ENCODE assay signal across 9 cellular contexts in genomic region chr4:87108142-87108546, GRCh38.
A peak's percentile ranks its signal among the peaks of the same experiment; 100 is the strongest.
DNase-seq lines count a peak whose midpoint lies in the region; ATAC-seq and TF ChIP-seq lines count a peak whose summit lies in the region.
"Had no signal": no experiment of that assay in that cellular context is flagged by ENCODE, and none has a peak within 500 bp of the region (broad histone marks: within the 10 kb centered on the region; RNA-seq: fewer than 3 reads in every experiment).

No MANE protein-coding gene starts in this region.

- H3K4me1 ChIP-seq in upper lobe of right lung: peaks cover 24% of the 10 kb centered on the region

- no peaks in the 10 kb centered on the region for H3K9me3 Mint-ChIP-seq in activated naive CD8-positive, alpha-beta T cell treated with anti-CD3 and anti-CD28 coated beads, Interleukin-2, amount 50 U/mL, for 24 hours
- no peaks in the 10 kb centered on the region for H3K9me3 Mint-ChIP-seq in activated naive CD8-positive, alpha-beta T cell treated with anti-CD3 and anti-CD28 coated beads for 36 hours
- H3K9me3 Mint-ChIP-seq in brain: no peaks in the 10 kb centered on the region
- no peaks in the 10 kb centered on the region for H3K9me3 Mint-ChIP-seq in activated CD8-positive, alpha-beta memory T cell treated with anti-CD3 and anti-CD28 coated beads, Interleukin-2, amount 10 ng/mL, durations not matched to agents 7 days and 5 days (ENCODE audit: low read depth)

- no peak overlapping the region for H3K4me3 Mint-ChIP-seq in activated naive CD8-positive, alpha-beta T cell treated with anti-CD3 and anti-CD28 coated beads, Interleukin-2, amount 50 U/mL, for 24 hours
- no peak overlapping the region for H3K4me3 Mint-ChIP-seq in activated naive CD8-positive, alpha-beta T cell treated with anti-CD3 and anti-CD28 coated beads for 36 hours
- H3K4me3 Mint-ChIP-seq in brain: peak overlapping the region in 1 of 5 experiments; percentile 40
- no peak overlapping the region for H3K4me3 Mint-ChIP-seq in activated CD8-positive, alpha-beta memory T cell treated with anti-CD3 and anti-CD28 coated beads, Interleukin-2, amount 10 ng/mL, durations not matched to agents 7 days and 5 days

- intact Hi-C loops in upper lobe of right lung (cut with DNase I): no loop called here

- peaks cover 38% of the 10 kb centered on the region for H3K4me1 Mint-ChIP-seq in activated naive CD8-positive, alpha-beta T cell treated with anti-CD3 and anti-CD28 coated beads, Interleukin-2, amount 50 U/mL, for 24 hours
- H3K4me1 Mint-ChIP-seq in activated naive CD8-positive, alpha-beta T cell treated with anti-CD3 and anti-CD28 coated beads for 36 hours: peaks cover 31% of the 10 kb centered on the region
- H3K4me1 Mint-ChIP-seq in brain: peaks cover 47% of the 10 kb centered on the region
- H3K4me1 Mint-ChIP-seq in activated CD8-positive, alpha-beta memory T cell treated with anti-CD3 and anti-CD28 coated beads, Interleukin-2, amount 10 ng/mL, durations not matched to agents 7 days and 5 days: peaks cover 27% of the 10 kb centered on the region

- H3K36me3 ChIP-seq in upper lobe of right lung: peaks cover 56% of the 10 kb centered on the region

- peak; percentile 28 for ATAC-seq in activated naive CD8-positive, alpha-beta T cell treated with anti-CD3 and anti-CD28 coated beads, Interleukin-2, amount 50 U/mL, for 24 hours
- ATAC-seq in upper lobe of right lung (peak; percentile 83), GM18502 (IDR thresholded peaks at IDR 0.05; ENCODE audit: poor library complexity, unreplicated experiment) (no peak)
- ATAC-seq in activated CD8-positive, alpha-beta memory T cell treated with anti-CD3 and anti-CD28 coated beads, Interleukin-2, amount 10 ng/mL, durations not matched to agents 7 days and 5 days: no peak

- no peaks in the 10 kb centered on the region for H3K9me3 ChIP-seq in upper lobe of right lung

- H3K27ac ChIP-seq in upper lobe of right lung: peak overlapping the region; percentile 20
- H3K27ac ChIP-seq: C4-2B had no signal

- no peaks in the 10 kb centered on the region for H3K27me3 ChIP-seq in upper lobe of right lung

- POLR2A ChIA-PET in GM10248 (lab: Yijun Ruan, JAX): no interaction called here

- no peak overlapping the region for H3K27ac Mint-ChIP-seq in activated naive CD8-positive, alpha-beta T cell treated with anti-CD3 and anti-CD28 coated beads, Interleukin-2, amount 50 U/mL, for 24 hours
- no peak overlapping the region for H3K27ac Mint-ChIP-seq in activated naive CD8-positive, alpha-beta T cell treated with anti-CD3 and anti-CD28 coated beads for 36 hours
- H3K27ac Mint-ChIP-seq in brain: peak overlapping the region in 3 of 5 experiments; percentile 38 to 82 (median 80)
- no peak overlapping the region for H3K27ac Mint-ChIP-seq in activated CD8-positive, alpha-beta memory T cell treated with anti-CD3 and anti-CD28 coated beads, Interleukin-2, amount 10 ng/mL, durations not matched to agents 7 days and 5 days

- no peaks in the 10 kb centered on the region for H3K27me3 Mint-ChIP-seq in activated naive CD8-positive, alpha-beta T cell treated with anti-CD3 and anti-CD28 coated beads, Interleukin-2, amount 50 U/mL, for 24 hours
- no peaks in the 10 kb centered on the region for H3K27me3 Mint-ChIP-seq in activated naive CD8-positive, alpha-beta T cell treated with anti-CD3 and anti-CD28 coated beads for 36 hours
- H3K27me3 Mint-ChIP-seq in brain: no peaks in the 10 kb centered on the region
- H3K27me3 Mint-ChIP-seq in activated CD8-positive, alpha-beta memory T cell treated with anti-CD3 and anti-CD28 coated beads, Interleukin-2, amount 10 ng/mL, durations not matched to agents 7 days and 5 days: no peaks in the 10 kb centered on the region

- DNase-seq in activated naive CD8-positive, alpha-beta T cell treated with anti-CD3 and anti-CD28 coated beads, Interleukin-2, amount 50 U/mL, for 24 hours: no peak
- DNase-seq in activated naive CD8-positive, alpha-beta T cell treated with anti-CD3 and anti-CD28 coated beads for 36 hours: no peak
- DNase-seq in kidney tubule cell (ENCODE audit: low spot score) (peak; percentile 88), upper lobe of right lung (no peak), GM10248 (ENCODE audit: extremely low spot score) (no peak)
- DNase-seq in activated CD8-positive, alpha-beta memory T cell treated with anti-CD3 and anti-CD28 coated beads, Interleukin-2, amount 10 ng/mL, durations not matched to agents 7 days and 5 days: no peak

- peaks cover 51% of the 10 kb centered on the region for H3K36me3 Mint-ChIP-seq in activated naive CD8-positive, alpha-beta T cell treated with anti-CD3 and anti-CD28 coated beads, Interleukin-2, amount 50 U/mL, for 24 hours (ENCODE audit: low read depth)
- H3K36me3 Mint-ChIP-seq in activated naive CD8-positive, alpha-beta T cell treated with anti-CD3 and anti-CD28 coated beads for 36 hours: peaks cover 24% of the 10 kb centered on the region
- H3K36me3 Mint-ChIP-seq in brain: peaks cover 16% of the 10 kb centered on the region
- H3K36me3 Mint-ChIP-seq in activated CD8-positive, alpha-beta memory T cell treated with anti-CD3 and anti-CD28 coated beads, Interleukin-2, amount 10 ng/mL, durations not matched to agents 7 days and 5 days: peaks cover 35% of the 10 kb centered on the region

- no peak for TF ChIP-seq CTCF in brain (conservative IDR thresholded peaks at IDR 0.05)
- no peak for TF ChIP-seq CTCF in upper lobe of right lung (IDR thresholded peaks at IDR 0.05)
- no peak for TF ChIP-seq CTCF in GM10248 (IDR thresholded peaks at IDR 0.05; ENCODE audit: control extremely low read depth, extremely low read depth, low read depth, missing control alignments)

- no peak overlapping the region for H3K4me3 ChIP-seq in upper lobe of right lung

- CTCF ChIA-PET in activated CD8-positive, alpha-beta memory T cell treated with anti-CD3 and anti-CD28 coated beads, Interleukin-2, amount 10 ng/mL, durations not matched to agents 7 days and 5 days (lab: Charles Lee): no interaction called here
- CTCF ChIA-PET in GM10248 (lab: Yijun Ruan, JAX): no interaction called here

Comparison
In these comparisons a context has a peak if more than half of its experiments do, and no peak if none do; other contexts are left out.
1. ATAC-seq: peak in activated naive CD8-positive, alpha-beta T cell treated with anti-CD3 and anti-CD28 coated beads, Interleukin-2, amount 50 U/mL, for 24 hours (single experiment) and upper lobe of right lung (single experiment); none in activated CD8-positive, alpha-beta memory T cell treated with anti-CD3 and anti-CD28 coated beads, Interleukin-2, amount 10 ng/mL, durations not matched to agents 7 days and 5 days (single experiment) and GM18502 (single experiment).
2. H3K27ac Mint-ChIP-seq: peak in brain (3 of 5); none in activated naive CD8-positive, alpha-beta T cell treated with anti-CD3 and anti-CD28 coated beads, Interleukin-2, amount 50 U/mL, for 24 hours (single experiment), activated naive CD8-positive, alpha-beta T cell treated with anti-CD3 and anti-CD28 coated beads for 36 hours (single experiment) and activated CD8-positive, alpha-beta memory T cell treated with anti-CD3 and anti-CD28 coated beads, Interleukin-2, amount 10 ng/mL, durations not matched to agents 7 days and 5 days (single experiment).